ENCODE assay signal across 12 cellular contexts in genomic region chr11:21988477-21988876, GRCh38.
DNase-seq lines count a peak whose midpoint lies in the region; ATAC-seq and TF ChIP-seq lines count a peak whose summit lies in the region.
"Had no signal": no experiment of that assay in that cellular context is flagged by ENCODE, and none has a peak within 500 bp of the region (broad histone marks: within the 10 kb centered on the region; RNA-seq: fewer than 3 reads in every experiment).

No MANE protein-coding gene starts in this region.

- no peak overlapping the region for H3K27ac ChIP-seq in right lobe of liver

- H3K9me3 ChIP-seq in right lobe of liver, result no peaks in the 10 kb centered on the region

- H3K27me3 Mint-ChIP-seq in CD14-positive monocyte (ENCODE audit: low read depth in 3 of 3), result peaks cover 0 to 2% (median 1%) of the 10 kb centered on the region in 3 donors
- H3K27me3 Mint-ChIP-seq: activated naive CD4-positive, alpha-beta T cell treated with anti-CD3 and anti-CD28 coated beads, Interleukin-2, amount 50 U/mL, for 24 hours had no signal

- H3K27ac Mint-ChIP-seq in CD14-positive monocyte, result no peak overlapping the region
- H3K27ac Mint-ChIP-seq: activated naive CD4-positive, alpha-beta T cell treated with anti-CD3 and anti-CD28 coated beads, Interleukin-2, amount 50 U/mL, for 24 hours; GM23338 had no signal

- CTCF ChIA-PET in HEK293T (lab: Yijun Ruan, JAX), result no interaction called here

- POLR2A ChIA-PET in HEK293T (lab: Yijun Ruan, JAX), result no interaction called here

- H3K36me3 Mint-ChIP-seq in CD14-positive monocyte, result no peaks in the 10 kb centered on the region
- H3K36me3 Mint-ChIP-seq: activated naive CD4-positive, alpha-beta T cell treated with anti-CD3 and anti-CD28 coated beads, Interleukin-2, amount 50 U/mL, for 24 hours had no signal

- H3K27me3 ChIP-seq in right lobe of liver, result no peaks in the 10 kb centered on the region

- H3K4me3 Mint-ChIP-seq in CD14-positive monocyte, result no peak overlapping the region
- H3K4me3 Mint-ChIP-seq: activated naive CD4-positive, alpha-beta T cell treated with anti-CD3 and anti-CD28 coated beads, Interleukin-2, amount 50 U/mL, for 24 hours; GM23338 had no signal

- TF ChIP-seq POLR2A in right lobe of liver (IDR thresholded peaks at IDR 0.05), result no peak

- H3K4me1 Mint-ChIP-seq in CD14-positive monocyte, result no peaks in the 10 kb centered on the region
- H3K4me1 Mint-ChIP-seq: activated naive CD4-positive, alpha-beta T cell treated with anti-CD3 and anti-CD28 coated beads, Interleukin-2, amount 50 U/mL, for 24 hours had no signal

- H3K4me1 ChIP-seq in right lobe of liver, result no peaks in the 10 kb centered on the region

- DNase-seq in DMS153 treated with DMSO at 0.1 percent for 48 hours (lab: John Stamatoyannopoulos, UW; ENCODE audit: unreplicated experiment) (peak; percentile 16), HT1080 (ENCODE audit: low read depth) (peak; percentile 65), SK-N-DZ (ENCODE audit: low spot score) (peak; percentile 67), right lobe of liver (no peak), CD14-positive monocyte (ENCODE audit: low spot score) (no peak), LoVo (ENCODE audit: low spot score) (no peak), HEK293T (ENCODE audit: extremely low spot score) (no peak)
- DNase-seq: activated CD8-positive, alpha-beta memory T cell treated with anti-CD3 and anti-CD28 coated beads for 24 hours; Calu3; NCI-H1436 had no signal

- H3K36me3 ChIP-seq in right lobe of liver, result no peaks in the 10 kb centered on the region

- no peaks in the 10 kb centered on the region for H3K9me3 Mint-ChIP-seq in CD14-positive monocyte
- H3K9me3 Mint-ChIP-seq: GM23338 had no signal

- ATAC-seq in right lobe of liver, result peak; percentile 47 to 74 (median 65)
- ATAC-seq: GM23338 had no signal

- peak in 3 of 4 donors; percentile 18 to 31 (median 20) for TF ChIP-seq CTCF in right lobe of liver (IDR thresholded peaks at IDR 0.05)
- TF ChIP-seq CTCF in CD14-positive monocyte (IDR thresholded peaks at IDR 0.05), result no peak

- intact Hi-C loops in right lobe of liver (cut with DNase I) (no loop called here), CD14-positive monocyte (cut with micrococcal nuclease) (no loop called here)

- 33% methylated on average over 1 of the region's 1 CpG for WGBS in right lobe of liver (ENCODE audit: insufficient coverage, low coverage, low lambda C conversion rate, missing lambda C conversion rate)

- no peak overlapping the region for H3K4me3 ChIP-seq in right lobe of liver
- H3K4me3 ChIP-seq: GM23338 had no signal

TF ChIP-seq in HEK293T, 16 proteins besides CTCF, POLR2A, EP300 and RAD21:
- TF ChIP-seq ZNF384 (IDR thresholded peaks at IDR 0.05) (no peak), NFRKB (IDR thresholded peaks at IDR 0.05) (no peak), CTBP1 (IDR thresholded peaks at IDR 0.05; ENCODE audit: borderline replicate concordance) (no peak), FOXK2 (IDR thresholded peaks at IDR 0.05) (no peak), BHLHE40 (IDR thresholded peaks at IDR 0.05; ENCODE audit: borderline replicate concordance) (no peak), SUZ12 (IDR thresholded peaks at IDR 0.05) (no peak), ARNT (IDR thresholded peaks at IDR 0.05) (no peak), FOXM1 (IDR thresholded peaks at IDR 0.05; ENCODE audit: borderline replicate concordance) (no peak), FOXA1 (IDR thresholded peaks at IDR 0.05) (no peak), PKNOX1 (IDR thresholded peaks at IDR 0.05) (no peak), SP1 (IDR thresholded peaks at IDR 0.05) (no peak)

Comparison
In these comparisons a context has a peak if more than half of its experiments do, and no peak if none do; other contexts are left out.
1. DNase-seq: peak in DMS153 treated with DMSO at 0.1 percent for 48 hours (single experiment), HT1080 (single experiment) and SK-N-DZ (single experiment); none in right lobe of liver (0 of 3), CD14-positive monocyte (single experiment), LoVo (single experiment) and HEK293T (single experiment).